In the genomic region with DNA sequence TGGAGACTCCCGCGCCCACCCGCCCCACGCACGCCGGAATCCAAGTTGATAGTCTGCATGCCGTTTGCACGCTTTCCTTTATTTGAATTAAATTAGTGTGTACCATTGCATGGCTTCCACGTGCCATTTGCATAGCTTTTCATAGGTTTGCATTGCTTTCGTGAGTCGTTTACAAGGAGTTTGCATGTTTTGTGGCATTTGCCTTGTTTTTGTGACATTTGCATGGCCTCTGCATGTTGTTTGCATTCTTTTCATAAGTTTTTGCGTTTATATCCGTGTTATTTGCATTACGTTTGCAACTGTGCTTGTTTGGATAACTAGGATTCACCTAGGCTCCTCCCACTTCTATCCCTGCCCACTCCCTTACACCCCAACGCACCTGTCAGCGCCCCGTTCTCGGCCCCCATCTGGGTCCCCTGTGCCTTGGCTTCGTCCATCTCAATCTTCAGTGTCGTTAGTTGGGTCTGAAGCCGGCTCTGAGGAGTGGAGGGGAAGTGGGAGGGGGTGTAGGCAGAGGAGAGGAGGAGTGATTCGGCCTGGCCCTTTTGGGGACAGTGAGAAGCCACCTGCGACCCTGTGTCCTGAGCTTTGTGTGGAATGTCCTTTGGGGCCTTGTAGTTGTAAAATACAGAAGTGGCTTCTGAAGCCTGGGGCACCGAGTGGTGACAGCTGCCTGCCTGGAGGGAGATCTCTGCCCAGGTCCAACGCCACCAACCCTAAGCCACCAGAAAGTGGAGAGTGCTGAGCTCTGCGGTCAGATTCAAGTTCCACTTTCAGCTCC, we compare ENCODE assay signal across 9 cellular contexts. TPM values are rescaled to one million over a fixed set of nuclear protein-coding genes. Genes with fewer than 3 reads are reported as not detected.
A peak's percentile ranks its signal among the peaks of the same experiment; 100 is the strongest.
DNase-seq lines count a peak whose midpoint lies in the region; ATAC-seq and TF ChIP-seq lines count a peak whose summit lies in the region.
"Had no signal": no experiment of that assay in that cellular context is flagged by ENCODE, and none has a peak within 500 bp of the region (broad histone marks: within the 10 kb centered on the region; RNA-seq: fewer than 3 reads in every experiment).

No MANE protein-coding gene starts in this region.

- H3K36me3 ChIP-seq in WERI-Rb-1 (no peaks in the 10 kb centered on the region), testis (ENCODE audit: low read depth, missing control alignments) (no peaks in the 10 kb centered on the region)

- TF ChIP-seq CTCF in WERI-Rb-1 (IDR thresholded peaks at IDR 0.05; ENCODE audit: low read depth, low read length) (no peak), testis (IDR thresholded peaks at IDR 0.05) (no peak)

- TF ChIP-seq POLR2A in testis (IDR thresholded peaks at IDR 0.05) = no peak

- H3K9me3 ChIP-seq in WERI-Rb-1 (ENCODE audit: severe bottlenecking) (peaks cover 12% of the 10 kb centered on the region), iPS-18c (ENCODE audit: control insufficient read depth, insufficient read depth, low read length) (no peaks in the 10 kb centered on the region), testis (no peaks in the 10 kb centered on the region)

- H3K27ac ChIP-seq in WERI-Rb-1 (no peak overlapping the region), testis (no peak overlapping the region)

- 12 to 14% methylated on average over 18 to 26 of the region's 26 CpGs for WGBS in testis, 2 donors

- H3K4me3 ChIP-seq in WERI-Rb-1 (ENCODE audit: low read depth, low read length) (peak overlapping the region; percentile 85), iPS-18c (ENCODE audit: insufficient read depth, low read depth, low read length) (peak overlapping the region; percentile 78), testis (peak overlapping the region; percentile 49)

- peaks cover 8% of the 10 kb centered on the region for H3K4me1 ChIP-seq in testis

- H3K27me3 ChIP-seq in WERI-Rb-1 (ENCODE audit: insufficient read depth, low read depth, severe bottlenecking) (peaks cover 8% of the 10 kb centered on the region), testis (no peaks in the 10 kb centered on the region)

- intact Hi-C loops in testis (cut with DNase I; ENCODE audit: low total_unique reads) = no loop called here

- DNase-seq in CD1c-positive myeloid dendritic cell (ENCODE audit: extremely low spot score) (peak; percentile 56), WERI-Rb-1 (no peak), testis (no peak)
- DNase-seq in stimulated activated CD4-positive, alpha-beta T cell treated with anti-CD3 and anti-CD28 coated beads, Interleukin-4, amount 100 ng/mL, for 24 hours = no peak

- ATAC-seq in HG02852 (IDR thresholded peaks at IDR 0.05; ENCODE audit: unreplicated experiment) (peak; percentile 18), HG03521 (IDR thresholded peaks at IDR 0.05; ENCODE audit: unreplicated experiment) (no peak), GM21723 (IDR thresholded peaks at IDR 0.05; ENCODE audit: unreplicated experiment) (no peak)

RNA-seq across cellular contexts. Expression of gene CCDC194, which starts 2.4 kb away (rescaled TPM):
- total RNA-seq in testis = 1 to 10 TPM in 1 of 2 donors, not detected in 1; 1.3 TPM
- polyA plus RNA-seq in testis (ENCODE audit: insufficient read depth, low read depth, low replicate concordance) = 0.45 TPM
- total RNA-seq: HT1080 had no signal

RNA-seq across cellular contexts. Expression of gene BST2, which starts 13.9 kb away (rescaled TPM):
- 10 to 100 TPM; 37.4 to 64.4 TPM for total RNA-seq in testis
- polyA plus RNA-seq in testis (ENCODE audit: insufficient read depth, low read depth, low replicate concordance) = 71.4 TPM
- total RNA-seq: HT1080 had no signal

RNA-seq across cellular contexts. Expression of gene PLVAP, which starts 14.4 kb away (rescaled TPM):
- 1 to 10 TPM; 3.4 to 4.4 TPM for total RNA-seq in testis
- polyA plus RNA-seq in testis (ENCODE audit: insufficient read depth, low read depth, low replicate concordance) = 20.5 TPM
- total RNA-seq: HT1080 had no signal

RNA-seq across cellular contexts. Expression of gene MVB12A, which starts 28.3 kb away (rescaled TPM):
- total RNA-seq in testis = 10 to 100 TPM; 44.0 to 48.3 TPM
- polyA plus RNA-seq in testis (ENCODE audit: insufficient read depth, low read depth, low replicate concordance) = 28.6 TPM

RNA-seq across cellular contexts. Expression of gene GTPBP3, which starts 54.2 kb away (rescaled TPM):
- 10 to 100 TPM; 21.6 to 22.9 TPM for total RNA-seq in testis
- polyA plus RNA-seq in testis (ENCODE audit: insufficient read depth, low read depth, low replicate concordance) = 9.7 TPM
